Comparison of ENCODE assay signal across 8 cellular contexts in genomic region chrX:102950908-102951866, GRCh38. TPM values are rescaled to one million over a fixed set of nuclear protein-coding genes. Genes with fewer than 3 reads are reported as not detected.
A peak's percentile ranks its signal among the peaks of the same experiment; 100 is the strongest.
DNase-seq lines count a peak whose midpoint lies in the region; ATAC-seq, FAIRE-seq and TF ChIP-seq lines count a peak whose summit lies in the region.

No MANE protein-coding gene starts in this region.

- TF ChIP-seq POLR2A in GM12892 (IDR thresholded peaks at IDR 0.05; ENCODE audit: low read depth, low read length), result no peak

- H3K4me3 ChIP-seq in WI38 (ENCODE audit: low read depth, low read length) (no peak overlapping the region), kidney epithelial cell (ENCODE audit: low read depth, low read length) (peak overlapping the region; percentile 20)

- FAIRE-seq in GM12892 (lab: Jason Lieb, UNC), result peak; percentile 83

- no peaks in the 10 kb centered on the region for H3K27me3 ChIP-seq in kidney epithelial cell (ENCODE audit: control insufficient read depth, insufficient read depth, low read length)

- H3K27ac ChIP-seq in caudate nucleus (ENCODE audit: low read depth, low read length), result no peak overlapping the region

- ATAC-seq in HG02938 (IDR thresholded peaks at IDR 0.05; ENCODE audit: unreplicated experiment), result peak; percentile 75

- no peak for DNase-seq in GM12892 (ENCODE audit: insufficient read length)
- DNase-seq in NCI-H2171 (lab: John Stamatoyannopoulos, UW), result peak; percentile 21
- DNase-seq in caudate nucleus (lab: John Stamatoyannopoulos, UW), result peak in 40 of 61 donors; percentile 0 to 33 (median 3)
- no peak for DNase-seq in kidney epithelial cell (ENCODE audit: low read depth)
- peak; percentile 24 to 36 for DNase-seq in stimulated activated CD4-positive, alpha-beta T cell treated with anti-CD3 and anti-CD28 coated beads, Interleukin-4, amount 100 ng/mL, for 4 hours
- DNase-seq in NCI-H1048 (lab: John Stamatoyannopoulos, UW), result no peak

- TF ChIP-seq CTCF in WI38 (IDR thresholded peaks at IDR 0.05; ENCODE audit: low read depth, low read length) (peak; percentile 65), kidney epithelial cell (IDR thresholded peaks at IDR 0.05; ENCODE audit: insufficient read depth, low read length, poor library complexity, severe bottlenecking) (peak; percentile 63)

- H3K36me3 ChIP-seq in kidney epithelial cell (ENCODE audit: control insufficient read depth, insufficient read depth, low read length), result no peaks in the 10 kb centered on the region

RNA-seq across cellular contexts. Expression of gene RAB40AL, which starts 14.1 kb away (rescaled TPM):
- not detected for polyA plus RNA-seq in GM12892 (2012; ENCODE audit: missing spikeins)
- total RNA-seq in kidney epithelial cell, result 2.7 TPM in 1 of 2 replicates, not detected in the other

Comparison
In these comparisons a context has a peak if more than half of its experiments do, and no peak if none do; other contexts are left out.
1. DNase-seq: peak in NCI-H2171 (single experiment), caudate nucleus (40 of 61) and stimulated activated CD4-positive, alpha-beta T cell treated with anti-CD3 and anti-CD28 coated beads, Interleukin-4, amount 100 ng/mL, for 4 hours (2 of 2); none in GM12892 (single experiment), kidney epithelial cell (single experiment) and NCI-H1048 (single experiment).